10 cellular contexts compared by ENCODE assay signal in genomic region chr1:41599912-41600311, GRCh38.
DNase-seq lines count a peak whose midpoint lies in the region; TF ChIP-seq lines count a peak whose summit lies in the region.
"Had no signal": no experiment of that assay in that cellular context is flagged by ENCODE, and none has a peak within 500 bp of the region (broad histone marks: within the 10 kb centered on the region; RNA-seq: fewer than 3 reads in every experiment).

No MANE protein-coding gene starts in this region.

- CTCF ChIA-PET in CD8-positive, alpha-beta memory T cell (lab: Charles Lee): no interaction called here

- H3K4me1 Mint-ChIP-seq in CD8-positive, alpha-beta memory T cell: peaks cover 0 to 3% (median 2%) of the 10 kb centered on the region in 3 donors

- no peaks in the 10 kb centered on the region for H3K36me3 ChIP-seq in brain microvascular endothelial cell (replicated peaks)
- no peaks in the 10 kb centered on the region for H3K36me3 ChIP-seq in CD8-positive, alpha-beta memory T cell (ENCODE audit: insufficient read depth, low read length)

- in situ Hi-C loops in KBM-7 (cut with MboI; ENCODE audit: low pct_unique_long_range_greater_than_20kb, low sequenced_read_pairs): no loop called here
- in situ Hi-C loops in brain microvascular endothelial cell (cut with HindIII; ENCODE audit: low pct_ligation_motif_present, low sequenced_read_pairs): no loop called here

- no peak overlapping the region for H3K27ac ChIP-seq in brain microvascular endothelial cell
- H3K27ac ChIP-seq in CD8-positive, alpha-beta memory T cell (ENCODE audit: low read depth, low read length): no peak overlapping the region

- H3K36me3 Mint-ChIP-seq in CD8-positive, alpha-beta memory T cell: peaks cover 0 to 10% (median 2%) of the 10 kb centered on the region in 3 donors

- no peaks in the 10 kb centered on the region for H3K27me3 ChIP-seq in brain microvascular endothelial cell (replicated peaks)
- H3K27me3 ChIP-seq in CD8-positive, alpha-beta memory T cell (ENCODE audit: insufficient read depth, low read length, poor library complexity, severe bottlenecking): no peaks in the 10 kb centered on the region

- H3K4me3 Mint-ChIP-seq in CD8-positive, alpha-beta memory T cell: no peak overlapping the region
- H3K4me3 Mint-ChIP-seq: stimulated activated naive B cell treated with anti-CD40 and anti-IgM and Interleukin-4, amounts not matched to agents 10 μg/mL and 1 μg/mL and 100 μg/mL, for 72 hours had no signal

- H3K4me1 ChIP-seq in CD8-positive, alpha-beta memory T cell (ENCODE audit: insufficient read depth, low read length): no peaks in the 10 kb centered on the region

- H3K4me3 ChIP-seq in AG10803 (ENCODE audit: low read length) (no peak overlapping the region), brain microvascular endothelial cell (ENCODE audit: low read depth, low read length) (no peak overlapping the region)
- H3K4me3 ChIP-seq in CD8-positive, alpha-beta memory T cell (ENCODE audit: low read length): no peak overlapping the region

- POLR2A ChIA-PET in CD8-positive, alpha-beta memory T cell (lab: Charles Lee): no interaction called here

- DNase-seq in AG10803 (ENCODE audit: low read depth) (peak; percentile 18), KBM-7 (peak; percentile 42), brain microvascular endothelial cell (peak; percentile 35), left kidney (ENCODE audit: low read depth, low spot score) (peak; percentile 34), amniotic stem cell (lab: John Stamatoyannopoulos, UW) (no peak)
- DNase-seq in CD8-positive, alpha-beta memory T cell: no peak
- no peak for DNase-seq in activated naive CD4-positive, alpha-beta T cell (lab: John Stamatoyannopoulos, UW)
- no peak for DNase-seq in stimulated activated naive CD4-positive, alpha-beta T cell treated with Interleukin-2 at 50 U/mL for 16 hours (lab: John Stamatoyannopoulos, UW)
- DNase-seq: aorta; stimulated activated naive B cell treated with anti-CD40 and anti-IgM and Interleukin-4, amounts not matched to agents 10 μg/mL and 1 μg/mL and 100 μg/mL, for 72 hours had no signal

- H3K27ac Mint-ChIP-seq in CD8-positive, alpha-beta memory T cell: no peak overlapping the region
- H3K27ac Mint-ChIP-seq: stimulated activated naive B cell treated with anti-CD40 and anti-IgM and Interleukin-4, amounts not matched to agents 10 μg/mL and 1 μg/mL and 100 μg/mL, for 72 hours had no signal

- H3K27me3 Mint-ChIP-seq in CD8-positive, alpha-beta memory T cell: no peaks in the 10 kb centered on the region
- H3K27me3 Mint-ChIP-seq: stimulated activated naive B cell treated with anti-CD40 and anti-IgM and Interleukin-4, amounts not matched to agents 10 μg/mL and 1 μg/mL and 100 μg/mL, for 72 hours had no signal

- TF ChIP-seq CTCF in AG10803 (conservative IDR thresholded peaks at IDR 0.05; ENCODE audit: low read length) (peak; percentile 57), brain microvascular endothelial cell (IDR thresholded peaks at IDR 0.05; ENCODE audit: low read depth, low read length, missing control alignments) (peak; percentile 68)

- H3K9me3 Mint-ChIP-seq in CD8-positive, alpha-beta memory T cell: peaks cover 2 to 7% (median 3%) of the 10 kb centered on the region in 5 donors

- H3K9me3 ChIP-seq in CD8-positive, alpha-beta memory T cell (ENCODE audit: low read length): no peaks in the 10 kb centered on the region

Comparison
In these comparisons a context has a peak if more than half of its experiments do, and no peak if none do; other contexts are left out.
1. DNase-seq: peak in AG10803 (single experiment), KBM-7 (single experiment), brain microvascular endothelial cell (single experiment) and left kidney (single experiment); none in amniotic stem cell (single experiment), CD8-positive, alpha-beta memory T cell (0 of 5), activated naive CD4-positive, alpha-beta T cell (0 of 4) and stimulated activated naive CD4-positive, alpha-beta T cell treated with Interleukin-2 at 50 U/mL for 16 hours (single experiment).